In genomic region chr14:74691456-74691855, GRCh38 we compare ENCODE assay signal across 2 cellular contexts.
TF ChIP-seq lines count a peak whose summit lies in the region.

No MANE protein-coding gene starts in this region.

TF ChIP-seq in IMR-90, 13 proteins besides CTCF, POLR2A, EP300 and RAD21:
- TF ChIP-seq SMC3 (IDR thresholded peaks at IDR 0.05; ENCODE audit: low read depth, low read length) (no peak), CEBPB (IDR thresholded peaks at IDR 0.05; ENCODE audit: low read depth, low read length) (0 out of 2 replicates have a peak, but pooled peaks have one; percentile 2)
TF ChIP-seq in IMR-90: peak in this region for 1.

TF ChIP-seq in GM12878, 131 proteins besides CTCF, POLR2A, EP300 and RAD21:
- TF ChIP-seq NBN (IDR thresholded peaks at IDR 0.05) (no peak), REST (IDR thresholded peaks at IDR 0.05; ENCODE audit: low read depth, low read length) (no peak), CBX3 (IDR thresholded peaks at IDR 0.05; ENCODE audit: borderline replicate concordance, low read depth) (no peak), CREM (IDR thresholded peaks at IDR 0.05; ENCODE audit: low read depth) (no peak), ZNF384 (IDR thresholded peaks at IDR 0.05; ENCODE audit: borderline replicate concordance, low read depth, low read length) (no peak)
TF ChIP-seq in GM12878: peak in this region for 0.
